ENCODE assay signal across 1 cellular context in genomic region chr4:37826282-37827029, GRCh38.
TF ChIP-seq lines count a peak whose summit lies in the region.

Gene PGM2, plus strand, starts transcription at chr4:37826686. Its CDS starts 47 bp downstream, at chr4:37826733.

TF ChIP-seq in HepG2, 621 proteins besides CTCF, POLR2A, EP300 and RAD21 (continued from another document and continues in another):
- peak; percentile 70; the same call in 1 of the 2 replicates for TF ChIP-seq ZFY (CRISPR knock-in tag; IDR thresholded peaks at IDR 0.05)
- TF ChIP-seq ZNF609 (CRISPR knock-in tag; IDR thresholded peaks at IDR 0.05; ENCODE audit: borderline replicate concordance): peak; percentile 71
- no peak; the same call in 1 of the 2 replicates for TF ChIP-seq MLX (CRISPR knock-in tag; IDR thresholded peaks at IDR 0.05)
- 0 out of 2 replicates have a peak, but pooled peaks have one; percentile 25 for TF ChIP-seq ZNF644 (CRISPR knock-in tag; IDR thresholded peaks at IDR 0.05; ENCODE audit: low read depth)
- peak; percentile 82; the same call in 1 of the 2 replicates for TF ChIP-seq PAX8 (CRISPR knock-in tag; IDR thresholded peaks at IDR 0.05; ENCODE audit: borderline replicate concordance)
- peak; percentile 21; the same call in 1 of the 2 replicates for TF ChIP-seq NFKBIZ (CRISPR knock-in tag; IDR thresholded peaks at IDR 0.05)
- peak; percentile 53 for TF ChIP-seq MED8 (CRISPR knock-in tag; IDR thresholded peaks at IDR 0.05; ENCODE audit: insufficient replicate concordance)
- no peak for TF ChIP-seq KDM1A (CRISPR knock-in tag; IDR thresholded peaks at IDR 0.05)
- TF ChIP-seq ZNF547 (CRISPR knock-in tag; IDR thresholded peaks at IDR 0.05): peak; percentile 65; the same call in 1 of the 2 replicates
- TF ChIP-seq EHMT2 (IDR thresholded peaks at IDR 0.05; ENCODE audit: borderline replicate concordance, low read depth, low read length): no peak
- TF ChIP-seq ZNF33A (CRISPR knock-in tag; IDR thresholded peaks at IDR 0.05; ENCODE audit: borderline replicate concordance): no peak
- TF ChIP-seq TBX2 (CRISPR knock-in tag; IDR thresholded peaks at IDR 0.05; ENCODE audit: borderline replicate concordance): peak; percentile 61
- no peak for TF ChIP-seq NFE2L2 (IDR thresholded peaks at IDR 0.05; ENCODE audit: low read length)
- TF ChIP-seq GLI4 (CRISPR knock-in tag; IDR thresholded peaks at IDR 0.05; ENCODE audit: borderline replicate concordance): 0 out of 2 replicates have a peak, but pooled peaks have one; percentile 52
- TF ChIP-seq THAP11 (CRISPR knock-in tag; IDR thresholded peaks at IDR 0.05): peak; percentile 52
- peak; percentile 85 for TF ChIP-seq ZNF800 (CRISPR knock-in tag; IDR thresholded peaks at IDR 0.05)
- no peak for TF ChIP-seq PRDM4 (CRISPR knock-in tag; IDR thresholded peaks at IDR 0.05; ENCODE audit: borderline replicate concordance)
- no peak for TF ChIP-seq TEAD2 (CRISPR knock-in tag; IDR thresholded peaks at IDR 0.05)
- TF ChIP-seq ZBTB20 (CRISPR knock-in tag; IDR thresholded peaks at IDR 0.05; ENCODE audit: borderline replicate concordance, low read depth): no peak
- no peak for TF ChIP-seq SOX5 (CRISPR knock-in tag; IDR thresholded peaks at IDR 0.05; ENCODE audit: borderline replicate concordance)
- TF ChIP-seq ZSCAN21 (CRISPR knock-in tag; IDR thresholded peaks at IDR 0.05; ENCODE audit: borderline replicate concordance): 0 out of 2 replicates have a peak, but pooled peaks have one; percentile 44
- TF ChIP-seq ZNF710 (CRISPR knock-in tag; IDR thresholded peaks at IDR 0.05; ENCODE audit: borderline replicate concordance): no peak
- peak; percentile 56; the same call in 1 of the 2 replicates for TF ChIP-seq ZNF276 (CRISPR knock-in tag; IDR thresholded peaks at IDR 0.05; ENCODE audit: low read depth)
- no peak for TF ChIP-seq ATF7 (IDR thresholded peaks at IDR 0.05)
- TF ChIP-seq ATF7 (CRISPR knock-in tag; IDR thresholded peaks at IDR 0.05): peak; percentile 83
- no peak for TF ChIP-seq LCORL (IDR thresholded peaks at IDR 0.05)
- no peak for TF ChIP-seq LCORL (CRISPR knock-in tag; IDR thresholded peaks at IDR 0.05)
- TF ChIP-seq ZNF296 (CRISPR knock-in tag; conservative IDR thresholded peaks at IDR 0.05): no peak
- no peak for TF ChIP-seq SMYD3 (CRISPR knock-in tag; IDR thresholded peaks at IDR 0.05)
- no peak for TF ChIP-seq FOXM1 (CRISPR knock-in tag; IDR thresholded peaks at IDR 0.05)
- no peak; the same call in 2 of the 3 replicates for TF ChIP-seq MXI1 (IDR thresholded peaks at IDR 0.05; ENCODE audit: borderline replicate concordance, low read depth, low read length)
- no peak for TF ChIP-seq E2F2 (CRISPR knock-in tag; IDR thresholded peaks at IDR 0.05; ENCODE audit: borderline replicate concordance)
- TF ChIP-seq ZMYM3 (CRISPR knock-in tag; IDR thresholded peaks at IDR 0.05): peak; percentile 32; the same call in 1 of the 2 replicates
- peak; percentile 76 for TF ChIP-seq DMAP1 (CRISPR knock-in tag; IDR thresholded peaks at IDR 0.05)
- TF ChIP-seq AGO1 (IDR thresholded peaks at IDR 0.05; ENCODE audit: low read depth, low read length, poor library complexity, severe bottlenecking): no peak
- no peak for TF ChIP-seq ZNF512 (CRISPR knock-in tag; IDR thresholded peaks at IDR 0.05)
- no peak for TF ChIP-seq ZBTB2 (CRISPR knock-in tag; IDR thresholded peaks at IDR 0.05; ENCODE audit: low read depth)
- no peak for TF ChIP-seq REPIN1 (CRISPR knock-in tag; IDR thresholded peaks at IDR 0.05; ENCODE audit: borderline replicate concordance, low read depth)
- peak; percentile 65; the same call in 1 of the 2 replicates for TF ChIP-seq ZNF292 (CRISPR knock-in tag; IDR thresholded peaks at IDR 0.05; ENCODE audit: borderline replicate concordance, low read depth)
- 0 out of 2 replicates have a peak, but pooled peaks have one; percentile 19 for TF ChIP-seq ATF1 (CRISPR knock-in tag; IDR thresholded peaks at IDR 0.05)
- TF ChIP-seq SSRP1 (CRISPR knock-in tag; IDR thresholded peaks at IDR 0.05): no peak
- peak; percentile 68; the same call in 1 of the 2 replicates for TF ChIP-seq ZNF331 (CRISPR knock-in tag; IDR thresholded peaks at IDR 0.05)
